In genomic region chr11:18246379-18247161, GRCh38 we compare ENCODE assay signal across 8 cellular contexts. TPM values are rescaled to one million over a fixed set of nuclear protein-coding genes. Genes with fewer than 3 reads are reported as not detected.
DNase-seq lines count a peak whose midpoint lies in the region; ATAC-seq, FAIRE-seq and TF ChIP-seq lines count a peak whose summit lies in the region.
"Not testable (repeated sequence)": the region's sequence is repeated elsewhere in the genome, so short reads cannot be mapped to it uniquely, and the experiment has no call there.

No MANE protein-coding gene starts in this region.

- H3K27me3 Mint-ChIP-seq in activated naive CD4-positive, alpha-beta T cell treated with anti-CD3 and anti-CD28 coated beads for 36 hours (ENCODE audit: low read depth) = not testable (repeated sequence)

- CTCF ChIA-PET in A549 (lab: Yijun Ruan, JAX) = interaction anchor here (0.6 to 1.4 kb wide), 2 partner anchors 11 to 176 kb away, joined by 4 to 5 read pairs; partner anchors contain the start of gene SAA4
- CTCF ChIA-PET in activated naive CD4-positive, alpha-beta T cell treated with anti-CD3 and anti-CD28 coated beads for 36 hours (lab: Charles Lee) = not testable (repeated sequence)

- ATAC-seq in A549 (peak; percentile 20 to 33; a peak in 3 of 6 replicates), GM18519 (IDR thresholded peaks at IDR 0.05; ENCODE audit: low FRiP score, unreplicated experiment) (peak; percentile 50), HG02870 (IDR thresholded peaks at IDR 0.05; ENCODE audit: unreplicated experiment) (peak; percentile 81), HG03460 (IDR thresholded peaks at IDR 0.05; ENCODE audit: unreplicated experiment) (peak; percentile 83), right lobe of liver (peak; percentile 13 to 66 (median 44))

- not testable (repeated sequence) for H3K4me1 ChIP-seq in A549
- H3K4me1 ChIP-seq in right lobe of liver = peaks cover 0 to 13% (median 2%) of the 10 kb centered on the region in 4 donors

- not testable (repeated sequence) for FAIRE-seq in A549 (lab: Jason Lieb, UNC)

- TF ChIP-seq CTCF in A549 (IDR thresholded peaks at IDR 0.05); GM20000 (IDR thresholded peaks at IDR 0.05; ENCODE audit: extremely low read depth, missing control alignments): not testable (repeated sequence)
- peak in 1 of 4 donors; percentile 13 for TF ChIP-seq CTCF in right lobe of liver (IDR thresholded peaks at IDR 0.05)

- not testable (repeated sequence) for H3K36me3 ChIP-seq in right lobe of liver

- not testable (repeated sequence) for TF ChIP-seq RAD21 in A549 (conservative IDR thresholded peaks at IDR 0.05 in 1 of 2, IDR thresholded peaks at IDR 0.05 in 1 of 2)

- H3K4me1 Mint-ChIP-seq in activated naive CD4-positive, alpha-beta T cell treated with anti-CD3 and anti-CD28 coated beads for 36 hours (ENCODE audit: low read depth) = not testable (repeated sequence)

- not testable (repeated sequence) for H3K27ac ChIP-seq in A549
- H3K27ac ChIP-seq in right lobe of liver = peak overlapping the region in 2 of 3 donors; percentile 0 to 11

- H3K9me3 ChIP-seq in A549, right lobe of liver: not testable (repeated sequence)

- H3K9me3 Mint-ChIP-seq in activated naive CD4-positive, alpha-beta T cell treated with anti-CD3 and anti-CD28 coated beads for 36 hours = not testable (repeated sequence)

- not testable (repeated sequence) for H3K27me3 ChIP-seq in right lobe of liver

- H3K27ac Mint-ChIP-seq in activated naive CD4-positive, alpha-beta T cell treated with anti-CD3 and anti-CD28 coated beads for 36 hours = not testable (repeated sequence)

- TF ChIP-seq POLR2A in A549 (IDR thresholded peaks at IDR 0.05; ENCODE audit: low read length) = not testable (repeated sequence)
- peak; percentile 38 for TF ChIP-seq POLR2A in right lobe of liver (IDR thresholded peaks at IDR 0.05)

- intact Hi-C loops in activated naive CD4-positive, alpha-beta T cell treated with anti-CD3 and anti-CD28 coated beads for 36 hours (cut with micrococcal nuclease) = loop anchor here (10.0 kb wide), 1 partner anchor 132 kb away; no protein-coding TSS in a partner anchor
- intact Hi-C loops in right lobe of liver (cut with DNase I) = not testable (repeated sequence)

- not testable (repeated sequence) for TF ChIP-seq EP300 in A549 (IDR thresholded peaks at IDR 0.05)

- 69% methylated on average over 10 of the region's 11 CpGs for WGBS in A549 (ENCODE audit: missing lambda C conversion rate)
- WGBS in right lobe of liver (ENCODE audit: insufficient coverage, low coverage, low lambda C conversion rate, missing lambda C conversion rate) = 45% methylated on average over 9 of the region's 11 CpGs

- not testable (repeated sequence) for H3K4me2 ChIP-seq in A549

- H3K4me3 Mint-ChIP-seq in activated naive CD4-positive, alpha-beta T cell treated with anti-CD3 and anti-CD28 coated beads for 36 hours = not testable (repeated sequence)

- H3K4me3 ChIP-seq in A549, right lobe of liver: not testable (repeated sequence)

- DNase-seq in A549 (ENCODE audit: low read depth in 1 of 2, low spot score in 1 of 2) = not testable (repeated sequence)
- DNase-seq in GM20000 (ENCODE audit: low spot score) = peak; percentile 61
- peak; percentile 31 for DNase-seq in RPMI8226
- peak; percentile 23 for DNase-seq in activated naive CD4-positive, alpha-beta T cell treated with anti-CD3 and anti-CD28 coated beads for 36 hours
- peak in 1 of 3 donors; percentile 47 for DNase-seq in right lobe of liver

- not testable (repeated sequence) for H3K36me3 Mint-ChIP-seq in activated naive CD4-positive, alpha-beta T cell treated with anti-CD3 and anti-CD28 coated beads for 36 hours (ENCODE audit: low read depth)

- POLR2A ChIA-PET in A549 (lab: Yijun Ruan, JAX) = not testable (repeated sequence)

RNA-seq across cellular contexts. Expression of gene SAA2, which starts 1.9 kb away (rescaled TPM):
- 0.09 and 0.13 TPM in 2 replicates for polyA plus RNA-seq in A549 (2011; rRNA removed)
- not detected in 2 replicates for polyA plus RNA-seq in A549 (2012; cell fraction: cytosol; rRNA removed)
- polyA plus RNA-seq in A549 (2012; cell fraction: nucleus; rRNA removed) = not detected in 2 replicates
- not detected in 3 replicates for polyA plus RNA-seq in A549 (2017; fragmentation: RNase III; extraction: RNeasy Plus Mini Kit Qiagen cat#74134 plus additional on column Dnase treatment)
- not detected in 2 replicates for polyA minus RNA-seq in A549 (2011; rRNA and poly(A)+ RNA removed)
- total RNA-seq in activated naive CD4-positive, alpha-beta T cell treated with anti-CD3 and anti-CD28 coated beads for 36 hours = not detected
- over 10,000 TPM in 5 of 6 experiments, 1,000 to 10,000 TPM in 1; 3,864 to 26,600 (median 17,359) TPM for total RNA-seq in right lobe of liver

RNA-seq across cellular contexts. Expression of gene SAA4, which starts 10.0 kb away (rescaled TPM):
- not detected in 2 replicates for polyA plus RNA-seq in A549 (2011; rRNA removed)
- polyA plus RNA-seq in A549 (2012; cell fraction: cytosol; rRNA removed) = not detected in 2 replicates
- not detected in 2 replicates for polyA plus RNA-seq in A549 (2012; cell fraction: nucleus; rRNA removed)
- not detected in 3 replicates for polyA plus RNA-seq in A549 (2017; fragmentation: RNase III; extraction: RNeasy Plus Mini Kit Qiagen cat#74134 plus additional on column Dnase treatment)
- not detected in 2 replicates for polyA minus RNA-seq in A549 (2011; rRNA and poly(A)+ RNA removed)
- not detected for total RNA-seq in activated naive CD4-positive, alpha-beta T cell treated with anti-CD3 and anti-CD28 coated beads for 36 hours
- 1,000 to 10,000 TPM in 3 of 6 experiments, 100 to 1,000 TPM in 3; 798 to 1,388 (median 1,016) TPM for total RNA-seq in right lobe of liver

RNA-seq across cellular contexts. Expression of gene SAA1, which starts 19.5 kb away (rescaled TPM):
- polyA plus RNA-seq in A549 (2011; rRNA removed) (0.29 TPM in 1 of 2 replicates, not detected in the other), A549 (2017; fragmentation: RNase III; extraction: RNeasy Plus Mini Kit Qiagen cat#74134 plus additional on column Dnase treatment) (0.37 to 0.64 TPM (median 0.44 TPM) in 3 replicates)
- polyA plus RNA-seq in A549 (2012; cell fraction: cytosol; rRNA removed) = 0.18 TPM in 1 of 2 replicates, not detected in the other
- 0.11 TPM in 1 of 2 replicates, not detected in the other for polyA plus RNA-seq in A549 (2012; cell fraction: nucleus; rRNA removed)
- not detected in 2 replicates for polyA minus RNA-seq in A549 (2011; rRNA and poly(A)+ RNA removed)
- total RNA-seq in activated naive CD4-positive, alpha-beta T cell treated with anti-CD3 and anti-CD28 coated beads for 36 hours = not detected
- over 10,000 TPM in 5 of 6 experiments, 1,000 to 10,000 TPM in 1; 7,699 to 33,192 (median 12,593) TPM for total RNA-seq in right lobe of liver

Comparison
In these comparisons a context has a peak if more than half of its experiments do, and no peak if none do; other contexts are left out.
1. ATAC-seq: peak in every context shown above with its lines; median percentile 83 in HG03460; 81 in HG02870; 50 in GM18519; 44 in right lobe of liver; 26 in A549.
2. RNA of gene SAA2, which starts 1.9 kb away (total RNA-seq): 3,864 to 26,600 TPM in right lobe of liver; not detected in activated naive CD4-positive, alpha-beta T cell treated with anti-CD3 and anti-CD28 coated beads for 36 hours; every median in the first group is over 1,000 times any median in the second.
3. RNA of gene SAA4, which starts 10.0 kb away (total RNA-seq): 798 to 1,388 TPM in right lobe of liver; not detected in activated naive CD4-positive, alpha-beta T cell treated with anti-CD3 and anti-CD28 coated beads for 36 hours; every median in the first group is over 100 times any median in the second.
4. RNA of gene SAA1, which starts 19.5 kb away (total RNA-seq): 7,699 to 33,192 TPM in right lobe of liver; not detected in activated naive CD4-positive, alpha-beta T cell treated with anti-CD3 and anti-CD28 coated beads for 36 hours; every median in the first group is over 1,000 times any median in the second.